ENCODE assay signal across 20 cellular contexts in the genomic region with DNA sequence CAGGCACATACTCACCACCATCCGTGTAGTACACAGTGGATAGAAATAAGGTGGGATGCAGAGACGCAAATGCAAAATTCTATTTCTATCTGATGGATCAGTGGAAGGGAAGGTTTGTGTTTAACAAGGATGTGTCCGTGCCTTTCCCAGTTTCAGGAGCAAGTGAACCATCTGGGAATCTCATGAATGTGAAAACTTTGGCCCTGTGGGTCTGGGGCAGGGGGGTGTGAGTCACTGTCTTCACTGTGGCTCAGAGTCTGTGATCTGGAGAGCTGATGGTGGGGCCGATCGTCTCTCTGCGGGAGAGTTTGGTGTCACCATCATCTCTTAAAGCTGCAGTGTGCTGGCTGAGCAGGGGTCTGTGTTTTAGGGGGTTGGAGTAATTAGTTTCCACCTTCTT.
DNase-seq lines count a peak whose midpoint lies in the region; ATAC-seq and TF ChIP-seq lines count a peak whose summit lies in the region.
"Had no signal": no experiment of that assay in that cellular context is flagged by ENCODE, and none has a peak within 500 bp of the region (broad histone marks: within the 10 kb centered on the region; RNA-seq: fewer than 3 reads in every experiment).

No MANE protein-coding gene starts in this region.

- H3K23ac ChIP-seq in mesendoderm (ENCODE audit: low read length), result no peak overlapping the region

- in situ Hi-C loops in HAP-1 (cut with MboI; ENCODE audit: low sequenced_read_pairs), result no loop called here

- no peak overlapping the region for H3K18ac ChIP-seq in mesendoderm (ENCODE audit: low read length)

- no peak overlapping the region for H2BK5ac ChIP-seq in mesendoderm (ENCODE audit: low read length)

- no peak for ATAC-seq in GM18511 (IDR thresholded peaks at IDR 0.05; ENCODE audit: unreplicated experiment)
- ATAC-seq: CD8-positive, alpha-beta T cell; Panc1; SK-N-SH treated with all-trans-retinoic acid at 6 μM for 48 hours had no signal

- H3K56ac ChIP-seq in mesendoderm (ENCODE audit: low read length), result no peak overlapping the region

- H4K8ac ChIP-seq in mesendoderm (ENCODE audit: low read depth, low read length), result no peak overlapping the region

- no peak overlapping the region for H3K27ac ChIP-seq in mesendoderm (ENCODE audit: low read depth, low read length)
- H3K27ac ChIP-seq: KMS-11 had no signal

- no peak overlapping the region for H3K4me3 ChIP-seq in mesendoderm (ENCODE audit: low read length)
- H3K4me3 ChIP-seq in HAP-1, result no peak overlapping the region
- H3K4me3 ChIP-seq: MG63 had no signal

- no peaks in the 10 kb centered on the region for H3K79me2 ChIP-seq in mesendoderm (ENCODE audit: control insufficient read depth, insufficient read depth, low read length)

- H3K36me3 ChIP-seq in mesendoderm (ENCODE audit: control insufficient read depth, insufficient read depth, low read length) (no peaks in the 10 kb centered on the region), HAP-1 (replicated peaks) (no peaks in the 10 kb centered on the region)
- H3K36me3 ChIP-seq: BE2C, MG63 had no signal

- no peaks in the 10 kb centered on the region for H3K79me1 ChIP-seq in mesendoderm (ENCODE audit: low read length)

- H4K5ac ChIP-seq in mesendoderm (ENCODE audit: low read length), result no peak overlapping the region

- no peak overlapping the region for H2BK120ac ChIP-seq in mesendoderm (ENCODE audit: low read depth, low read length)

- H3K4me1 ChIP-seq in mesendoderm (ENCODE audit: control insufficient read depth, low read depth, low read length) (no peaks in the 10 kb centered on the region), HAP-1 (no peaks in the 10 kb centered on the region)
- H3K4me1 ChIP-seq: BE2C had no signal

- H3K36me3 Mint-ChIP-seq in progenitor cell of endocrine pancreas (ENCODE audit: insufficient read depth), result peaks cover 4% of the 10 kb centered on the region
- H3K36me3 Mint-ChIP-seq: CD8-positive, alpha-beta T cell had no signal

- H3K9ac ChIP-seq in mesendoderm (ENCODE audit: low read length), result no peak overlapping the region
- H3K9ac ChIP-seq: KMS-11 had no signal

- peak overlapping the region; percentile 66 for H3K27ac Mint-ChIP-seq in progenitor cell of endocrine pancreas
- H3K27ac Mint-ChIP-seq: CD8-positive, alpha-beta T cell had no signal

- H3K9me3 ChIP-seq in HAP-1, result no peaks in the 10 kb centered on the region
- H3K9me3 ChIP-seq: BE2C, MG63 had no signal

- H3K27me3 ChIP-seq in mesendoderm (ENCODE audit: insufficient read depth, low read length, poor library complexity) (no peaks in the 10 kb centered on the region), HAP-1 (ENCODE audit: low read depth) (no peaks in the 10 kb centered on the region)
- H3K27me3 ChIP-seq: BE2C, MG63 had no signal

- H3K4me1 Mint-ChIP-seq in progenitor cell of endocrine pancreas (ENCODE audit: low read depth), result peaks cover 8% of the 10 kb centered on the region

- H2AK5ac ChIP-seq in mesendoderm (ENCODE audit: low read length), result no peak overlapping the region

- H2BK15ac ChIP-seq in mesendoderm (replicated peaks; ENCODE audit: low read depth), result no peak overlapping the region

- peaks cover 12% of the 10 kb centered on the region for H3K9me3 Mint-ChIP-seq in progenitor cell of endocrine pancreas (ENCODE audit: low read depth)

- no peak overlapping the region for H3K4me3 Mint-ChIP-seq in progenitor cell of endocrine pancreas (ENCODE audit: low read depth)
- H3K4me3 Mint-ChIP-seq: CD8-positive, alpha-beta T cell had no signal

- H3K4me2 ChIP-seq in mesendoderm (ENCODE audit: low read length), result no peak overlapping the region
- H3K4me2 ChIP-seq: KMS-11 had no signal

- no peak for TF ChIP-seq CTCF in progenitor cell of endocrine pancreas (IDR thresholded peaks at IDR 0.05; ENCODE audit: unreplicated experiment)

- WGBS in mesendoderm (ENCODE audit: extremely low coverage, insufficient coverage, low lambda C conversion rate), result no CpG with 5 or more reads among the region's 6 CpGs

- H3K4ac ChIP-seq in mesendoderm (ENCODE audit: low read depth, low read length), result no peak overlapping the region

- H3K27me3 Mint-ChIP-seq in progenitor cell of endocrine pancreas, result no peaks in the 10 kb centered on the region

- DNase-seq in EL, result peak; percentile 64
- DNase-seq in astrocyte of the hippocampus (ENCODE audit: low read depth, low spot score), result peak; percentile 40
- DNase-seq in mesendoderm, result peak; percentile 44
- DNase-seq in progenitor cell of endocrine pancreas (ENCODE audit: low spot score, unreplicated experiment), result no peak
- no peak for DNase-seq in GDM1 (lab: John Stamatoyannopoulos, UW)
- no peak for DNase-seq in HAP-1 (ENCODE audit: low spot score in 2 of 2)
- DNase-seq in central memory CD4-positive, alpha-beta T cell, result no peak
- DNase-seq: BE2C; CD8-positive, alpha-beta T cell; DND-41; MG63; NCI-H1105; NCI-H187 treated with DMSO at 0.1 percent for 48 hours; NCI-H2171; NCI-H774; SHP77 had no signal

Comparison
In these comparisons a context has a peak if more than half of its experiments do, and no peak if none do; other contexts are left out.
1. DNase-seq: peak in EL (single experiment), astrocyte of the hippocampus (single experiment) and mesendoderm (single experiment); none in progenitor cell of endocrine pancreas (single experiment), GDM1 (single experiment), HAP-1 (0 of 2) and central memory CD4-positive, alpha-beta T cell (single experiment).